ENCODE assay signal across 8 cellular contexts in genomic region chr7:105875505-105875904, GRCh38. TPM values are rescaled to one million over a fixed set of nuclear protein-coding genes. Genes with fewer than 3 reads are reported as not detected.
DNase-seq lines count a peak whose midpoint lies in the region; ATAC-seq, FAIRE-seq and TF ChIP-seq lines count a peak whose summit lies in the region.

No MANE protein-coding gene starts in this region.

- no peaks in the 10 kb centered on the region for H3K36me3 ChIP-seq in smooth muscle cell (ENCODE audit: low read depth)

- TF ChIP-seq CTCF in HFFc6 (IDR thresholded peaks at IDR 0.05) = no peak
- no peak for TF ChIP-seq CTCF in smooth muscle cell (IDR thresholded peaks at IDR 0.05; ENCODE audit: borderline replicate concordance, insufficient read depth, poor library complexity, severe bottlenecking)

- peaks cover 34% of the 10 kb centered on the region for H3K4me1 Mint-ChIP-seq in HFFc6 (ENCODE audit: low read depth)
- peaks cover 42% of the 10 kb centered on the region for H3K4me1 Mint-ChIP-seq in activated T-helper 1 cell treated with anti-CD3 and anti-CD28 coated beads, Interleukin-12 subunit alpha, Interleukin-12 subunit beta, Interleukin-2, Interleukin-4 antibody, amounts not matched to agents 30 ng/mL and 10 ng/mL and 1 ng/mL, durations not matched to agents 14 hours and 24 hours and 36 hours (ENCODE audit: low read depth)

- H3K9me3 ChIP-seq in smooth muscle cell (replicated peaks; ENCODE audit: low read depth) = no peaks in the 10 kb centered on the region

- no peaks in the 10 kb centered on the region for H3K27me3 ChIP-seq in smooth muscle cell (ENCODE audit: low read depth)

- WGBS in smooth muscle cell (ENCODE audit: low lambda C conversion rate) = 60% methylated on average over 4 of the region's 4 CpGs

- no peak for ATAC-seq in GM18867 (IDR thresholded peaks at IDR 0.05; ENCODE audit: unreplicated experiment)

- H3K4me3 Mint-ChIP-seq in HFFc6 = peak overlapping the region; percentile 97
- H3K4me3 Mint-ChIP-seq in activated T-helper 1 cell treated with anti-CD3 and anti-CD28 coated beads, Interleukin-12 subunit alpha, Interleukin-12 subunit beta, Interleukin-2, Interleukin-4 antibody, amounts not matched to agents 30 ng/mL and 10 ng/mL and 1 ng/mL, durations not matched to agents 14 hours and 24 hours and 36 hours = peak overlapping the region; percentile 96

- H3K79me2 ChIP-seq in smooth muscle cell (ENCODE audit: low read depth) = peaks cover 15% of the 10 kb centered on the region

- no peaks in the 10 kb centered on the region for H3F3A ChIP-seq in smooth muscle cell (ENCODE audit: low read depth)

- peak overlapping the region; percentile 81 for H3K4me3 ChIP-seq in iPS-11a (ENCODE audit: low read depth, low read length)
- H3K4me3 ChIP-seq in smooth muscle cell = peak overlapping the region; percentile 91

- H3K27me3 Mint-ChIP-seq in HFFc6 (ENCODE audit: insufficient read depth) = no peaks in the 10 kb centered on the region; the same call in 1 of the 2 replicates
- H3K27me3 Mint-ChIP-seq in activated T-helper 1 cell treated with anti-CD3 and anti-CD28 coated beads, Interleukin-12 subunit alpha, Interleukin-12 subunit beta, Interleukin-2, Interleukin-4 antibody, amounts not matched to agents 30 ng/mL and 10 ng/mL and 1 ng/mL, durations not matched to agents 14 hours and 24 hours and 36 hours (ENCODE audit: insufficient read depth) = peaks cover 36% of the 10 kb centered on the region

- H2AFZ ChIP-seq in smooth muscle cell (ENCODE audit: low read depth) = peak overlapping the region; percentile 100

- peak overlapping the region; percentile 98 for H3K9ac ChIP-seq in smooth muscle cell (ENCODE audit: low read depth)

- no peaks in the 10 kb centered on the region for H3K9me3 Mint-ChIP-seq in HFFc6
- no peaks in the 10 kb centered on the region for H3K9me3 Mint-ChIP-seq in activated T-helper 1 cell treated with anti-CD3 and anti-CD28 coated beads, Interleukin-12 subunit alpha, Interleukin-12 subunit beta, Interleukin-2, Interleukin-4 antibody, amounts not matched to agents 30 ng/mL and 10 ng/mL and 1 ng/mL, durations not matched to agents 14 hours and 24 hours and 36 hours

- peaks cover 8% of the 10 kb centered on the region for H3K4me1 ChIP-seq in smooth muscle cell (ENCODE audit: low read depth)

- no peak for DNase-seq in HFFc6
- DNase-seq in activated T-helper 1 cell treated with anti-CD3 and anti-CD28 coated beads, Interleukin-12 subunit alpha, Interleukin-12 subunit beta, Interleukin-2, Interleukin-4 antibody, amounts not matched to agents 30 ng/mL and 10 ng/mL and 1 ng/mL, durations not matched to agents 14 hours and 24 hours and 36 hours (ENCODE audit: low spot score) = no peak
- no peak for DNase-seq in smooth muscle cell (lab: John Stamatoyannopoulos, UW; ENCODE audit: unreplicated experiment)
- DNase-seq in frontal cortex (ENCODE audit: low spot score in 2 of 2) = no peak
- no peak for DNase-seq in GDM1 (lab: John Stamatoyannopoulos, UW)
- DNase-seq in NCI-H345 treated with DMSO at 0.1 percent for 48 hours (lab: John Stamatoyannopoulos, UW; ENCODE audit: unreplicated experiment) = no peak

- FAIRE-seq in frontal cortex (lab: Jason Lieb, UNC) = no peak

- no peak overlapping the region for H3K27ac ChIP-seq in smooth muscle cell (ENCODE audit: low read depth)

- H4K20me1 ChIP-seq in smooth muscle cell (ENCODE audit: low read depth) = no peaks in the 10 kb centered on the region

- peak overlapping the region; percentile 99 for H3K27ac Mint-ChIP-seq in HFFc6
- peak overlapping the region; percentile 90 for H3K27ac Mint-ChIP-seq in activated T-helper 1 cell treated with anti-CD3 and anti-CD28 coated beads, Interleukin-12 subunit alpha, Interleukin-12 subunit beta, Interleukin-2, Interleukin-4 antibody, amounts not matched to agents 30 ng/mL and 10 ng/mL and 1 ng/mL, durations not matched to agents 14 hours and 24 hours and 36 hours

- peak overlapping the region; percentile 95 for H3K4me2 ChIP-seq in smooth muscle cell

- H3K36me3 Mint-ChIP-seq in HFFc6 (ENCODE audit: low read depth) = peaks cover 9% of the 10 kb centered on the region
- H3K36me3 Mint-ChIP-seq in activated T-helper 1 cell treated with anti-CD3 and anti-CD28 coated beads, Interleukin-12 subunit alpha, Interleukin-12 subunit beta, Interleukin-2, Interleukin-4 antibody, amounts not matched to agents 30 ng/mL and 10 ng/mL and 1 ng/mL, durations not matched to agents 14 hours and 24 hours and 36 hours (ENCODE audit: low read depth) = peaks cover 4% of the 10 kb centered on the region

- intact Hi-C loops in activated T-helper 1 cell treated with anti-CD3 and anti-CD28 coated beads, Interleukin-12 subunit alpha, Interleukin-12 subunit beta, Interleukin-2, Interleukin-4 antibody, amounts not matched to agents 30 ng/mL and 10 ng/mL and 1 ng/mL, durations not matched to agents 14 hours and 24 hours and 36 hours (cut with micrococcal nuclease) = no loop called here

RNA-seq across cellular contexts. Expression of gene ATXN7L1, which starts 0.9 kb away (rescaled TPM):
- 10 to 100 TPM in 3 of 6 experiments, 1 to 10 TPM in 3; 8.4 to 11.4 (median 9.8) TPM for total RNA-seq in HFFc6 (2021; fragmentation: NEBNext Ultra II Directional; extraction: Animal tissue kit (Norgen Biotek cat#: 25700))
- 7.2 and 8.5 TPM in 2 replicates for total RNA-seq in activated T-helper 1 cell treated with anti-CD3 and anti-CD28 coated beads, Interleukin-12 subunit alpha, Interleukin-12 subunit beta, Interleukin-2, Interleukin-4 antibody, amounts not matched to agents 30 ng/mL and 10 ng/mL and 1 ng/mL, durations not matched to agents 14 hours and 24 hours and 36 hours
- total RNA-seq in smooth muscle cell = 3.3 and 16.3 TPM in 2 replicates
- polyA plus RNA-seq in smooth muscle cell = 4.4 and 7.3 TPM in 2 replicates
- 7.7 TPM for total RNA-seq in frontal cortex
